Comparison of ENCODE assay signal across 10 cellular contexts in the genomic region with DNA sequence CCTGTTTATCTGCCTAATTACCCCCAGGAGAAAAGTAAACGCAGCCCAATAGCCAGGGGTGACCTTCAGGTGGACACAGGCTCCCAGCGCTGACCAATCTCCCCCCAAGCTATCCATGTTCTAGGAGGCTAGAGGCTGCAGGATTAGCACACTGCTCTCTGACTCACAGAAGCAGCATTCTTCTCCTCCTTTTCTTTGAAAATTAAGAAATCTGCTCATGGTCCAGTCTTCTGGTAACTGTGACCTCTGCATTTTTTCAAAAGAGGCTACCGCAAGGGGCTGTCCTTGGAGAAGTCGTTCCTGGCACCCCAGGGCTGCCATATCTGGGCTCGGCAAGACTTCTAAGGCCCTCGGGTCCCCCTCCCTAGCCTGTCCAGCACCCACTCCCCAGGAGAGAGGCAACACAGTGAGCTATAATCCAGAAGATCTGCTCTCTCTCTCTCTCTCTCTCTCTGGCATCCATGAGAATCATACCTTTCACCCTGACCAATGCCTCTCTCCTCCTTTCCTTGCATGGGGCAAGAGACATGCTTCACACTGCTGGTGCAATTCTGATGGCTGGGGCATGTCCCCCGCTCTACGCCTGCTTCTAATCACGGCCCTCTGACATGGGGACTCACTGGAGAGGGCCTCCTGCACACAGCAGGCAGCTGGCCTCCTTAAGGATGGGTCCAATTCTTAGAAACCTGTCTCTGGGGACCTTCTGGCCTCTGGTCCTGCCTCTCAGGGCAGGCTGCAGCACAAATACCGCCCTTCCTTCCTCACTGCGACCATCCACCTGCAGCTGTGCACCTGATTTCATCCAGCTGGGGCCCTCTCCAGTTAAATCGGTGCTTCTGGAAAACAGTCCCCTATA. TPM values are rescaled to one million over a fixed set of nuclear protein-coding genes. Genes with fewer than 3 reads are reported as not detected.
DNase-seq lines count a peak whose midpoint lies in the region; ATAC-seq and TF ChIP-seq lines count a peak whose summit lies in the region.
"Had no signal": no experiment of that assay in that cellular context is flagged by ENCODE, and none has a peak within 500 bp of the region (broad histone marks: within the 10 kb centered on the region; RNA-seq: fewer than 3 reads in every experiment).

No MANE protein-coding gene starts in this region.

- no peak overlapping the region for H3K14ac ChIP-seq in trophoblast cell (ENCODE audit: low read length)

- H3K4me3 Mint-ChIP-seq in Calu3 (ENCODE audit: low read depth, unreplicated experiment) = no peak overlapping the region

- H2AFZ ChIP-seq in trophoblast cell (ENCODE audit: insufficient read depth, low read length, poor library complexity) = no peak overlapping the region
- H2AFZ ChIP-seq: parathyroid adenoma had no signal

- H4K91ac ChIP-seq in trophoblast cell (ENCODE audit: low read depth, low read length) = no peak overlapping the region

- H3K27ac ChIP-seq in RWPE1 (peak overlapping the region; percentile 18), trophoblast cell (ENCODE audit: low read depth, low read length) (peak overlapping the region; percentile 6), suprapubic skin (no peak overlapping the region)
- H3K27ac ChIP-seq: parathyroid adenoma had no signal

- H3K27me3 Mint-ChIP-seq in Calu3 (ENCODE audit: unreplicated experiment) = no peaks in the 10 kb centered on the region

- no peak overlapping the region for H3K23ac ChIP-seq in trophoblast cell (ENCODE audit: low read length)

- H3K27me3 ChIP-seq in trophoblast cell (ENCODE audit: insufficient read depth, low read length) = no peaks in the 10 kb centered on the region
- no peaks in the 10 kb centered on the region for H3K27me3 ChIP-seq in suprapubic skin

- peaks cover 82% of the 10 kb centered on the region for H3K36me3 Mint-ChIP-seq in Calu3 (ENCODE audit: insufficient read depth, unreplicated experiment)

- no peaks in the 10 kb centered on the region for H3K79me1 ChIP-seq in trophoblast cell (ENCODE audit: low read length)

- no peak overlapping the region for H4K12ac ChIP-seq in trophoblast cell (ENCODE audit: low read depth, low read length)

- H4K8ac ChIP-seq in trophoblast cell (ENCODE audit: low read depth, low read length) = no peak overlapping the region

- POLR2A ChIA-PET in RWPE1 (lab: Yijun Ruan, JAX; ENCODE audit: low non-redundant PET) = no interaction called here

- no peak overlapping the region for H3K18ac ChIP-seq in trophoblast cell (ENCODE audit: low read length)

- H3K36me3 ChIP-seq in trophoblast cell (ENCODE audit: control insufficient read depth in 1 of 2, insufficient read depth in 2 of 2, low read length in 2 of 2) (peaks cover 4 to 10% of the 10 kb centered on the region in 2 experiments), suprapubic skin (peaks cover 11% of the 10 kb centered on the region)

- peaks cover 74% of the 10 kb centered on the region for H3K4me1 Mint-ChIP-seq in Calu3 (ENCODE audit: low read depth, unreplicated experiment)

- WGBS in trophoblast cell (ENCODE audit: extremely low coverage, insufficient coverage, insufficient read length) = no CpG with 5 or more reads among the region's 12 CpGs
- WGBS in suprapubic skin = 80% methylated on average over 12 of the region's 12 CpGs

- no TSS peak for BruUV-seq in Calu3 (replicated peaks; lab: Mats Ljungman, UMichigan)

- no peak for ATAC-seq in HG02571 (IDR thresholded peaks at IDR 0.05; ENCODE audit: unreplicated experiment)

- no peak overlapping the region for H2BK12ac ChIP-seq in trophoblast cell (ENCODE audit: low read length)

- peaks cover 5% of the 10 kb centered on the region for H3K79me2 ChIP-seq in trophoblast cell (ENCODE audit: control insufficient read depth, insufficient read depth, low read length, poor library complexity)

- TF ChIP-seq CTCF in Calu3 (IDR thresholded peaks at IDR 0.05; ENCODE audit: unreplicated experiment) (no peak), RWPE1 (conservative IDR thresholded peaks at IDR 0.05; ENCODE audit: low read depth) (no peak), fibroblast of villous mesenchyme (IDR thresholded peaks at IDR 0.05; ENCODE audit: insufficient read depth, low read depth, low read length) (no peak), suprapubic skin (IDR thresholded peaks at IDR 0.05) (no peak)

- no peak for TF ChIP-seq EP300 in suprapubic skin (IDR thresholded peaks at IDR 0.05)

- no peak overlapping the region for H3K4me2 ChIP-seq in trophoblast cell (ENCODE audit: low read length)

- no peak for TF ChIP-seq POLR2A in suprapubic skin (IDR thresholded peaks at IDR 0.05)

- CTCF ChIA-PET in Calu3 (lab: Charles Lee) = interaction anchor here (0.6 to 1.2 kb wide), 2 partner anchors 13 to 885 kb away, joined by 3 to 4 read pairs; no protein-coding TSS in a partner anchor
- CTCF ChIA-PET in RWPE1 (lab: Yijun Ruan, JAX) = interaction anchor here (0.7 to 1.5 kb wide), 2 partner anchors 17 to 192 kb away, joined by 3 to 4 read pairs; no protein-coding TSS in a partner anchor

- H3K9me3 ChIP-seq in trophoblast cell (ENCODE audit: insufficient read depth, low read depth, low read length) (no peaks in the 10 kb centered on the region), suprapubic skin (no peaks in the 10 kb centered on the region)

- intact Hi-C loops in Calu3 (cut with micrococcal nuclease; ENCODE audit: unreplicated experiment) = no loop called here

- no peak overlapping the region for H3K4ac ChIP-seq in trophoblast cell (ENCODE audit: low read depth, low read length)

- no peak overlapping the region for H2BK120ac ChIP-seq in trophoblast cell (ENCODE audit: insufficient read depth, low read length, poor library complexity)

- no peak overlapping the region for H2BK5ac ChIP-seq in trophoblast cell (ENCODE audit: low read depth, low read length, poor library complexity)

- H2AK5ac ChIP-seq in trophoblast cell (ENCODE audit: low read length) = no peak overlapping the region

- H3K9ac ChIP-seq in trophoblast cell (ENCODE audit: low read length) = no peak overlapping the region
- H3K9ac ChIP-seq: parathyroid adenoma had no signal

- H3K27ac Mint-ChIP-seq in Calu3 (ENCODE audit: unreplicated experiment) = peak overlapping the region; percentile 71

- H3K9me3 Mint-ChIP-seq in Calu3 (ENCODE audit: low read depth, unreplicated experiment) = no peaks in the 10 kb centered on the region

- H3K4me3 ChIP-seq in fibroblast of villous mesenchyme (ENCODE audit: low read depth, low read length) (no peak overlapping the region), trophoblast cell (ENCODE audit: low read depth, low read length) (no peak overlapping the region), suprapubic skin (no peak overlapping the region)

- DNase-seq in Calu3 (no peak), RWPE1 (ENCODE audit: low spot score) (no peak), fibroblast of villous mesenchyme (ENCODE audit: low read depth) (peak; percentile 80), trophoblast cell (peak; percentile 84 to 89), suprapubic skin (ENCODE audit: low spot score in 2 of 2) (no peak), DMS153 (lab: John Stamatoyannopoulos, UW) (no peak)
- DNase-seq: GF-D8, NCI-H526 had no signal

- H3K4me1 ChIP-seq in trophoblast cell (ENCODE audit: control insufficient read depth in 1 of 2, insufficient read depth in 2 of 2, low read length in 2 of 2) (peaks cover 11 to 20% of the 10 kb centered on the region in 2 experiments), suprapubic skin (peaks cover 27% of the 10 kb centered on the region)
- H3K4me1 ChIP-seq: parathyroid adenoma had no signal

RNA-seq across cellular contexts. Expression of a gene that starts 27.3 kb away (rescaled TPM):
- total RNA-seq in Calu3 (2022) (835 and 846 TPM in 2 replicates), fibroblast of villous mesenchyme (79.9 and 85.0 TPM in 2 replicates), suprapubic skin (100 to 1,000 TPM in 1 of 4 donors, 10 to 100 TPM in 3; 85.1 to 103 (median 87.3) TPM)
- polyA plus RNA-seq in trophoblast cell (2013) = 460 and 504 TPM in 2 replicates

RNA-seq across cellular contexts. Expression of a gene that starts 45.5 kb away (rescaled TPM):
- not detected in 2 replicates for total RNA-seq in Calu3 (2022)
- total RNA-seq in fibroblast of villous mesenchyme = 0.43 and 0.64 TPM in 2 replicates
- 12.4 and 12.5 TPM in 2 replicates for polyA plus RNA-seq in trophoblast cell (2013)
- total RNA-seq in suprapubic skin = 10 to 100 TPM in 2 of 4 donors, 1 to 10 TPM in 2; 5.6 to 18.5 (median 9.2) TPM

Comparison
In these comparisons a context has a peak if more than half of its experiments do, and no peak if none do; other contexts are left out.
1. DNase-seq: peak in fibroblast of villous mesenchyme (single experiment) and trophoblast cell (2 of 2); none in Calu3 (single experiment), RWPE1 (single experiment), suprapubic skin (0 of 2) and DMS153 (single experiment).